In the genomic region with DNA sequence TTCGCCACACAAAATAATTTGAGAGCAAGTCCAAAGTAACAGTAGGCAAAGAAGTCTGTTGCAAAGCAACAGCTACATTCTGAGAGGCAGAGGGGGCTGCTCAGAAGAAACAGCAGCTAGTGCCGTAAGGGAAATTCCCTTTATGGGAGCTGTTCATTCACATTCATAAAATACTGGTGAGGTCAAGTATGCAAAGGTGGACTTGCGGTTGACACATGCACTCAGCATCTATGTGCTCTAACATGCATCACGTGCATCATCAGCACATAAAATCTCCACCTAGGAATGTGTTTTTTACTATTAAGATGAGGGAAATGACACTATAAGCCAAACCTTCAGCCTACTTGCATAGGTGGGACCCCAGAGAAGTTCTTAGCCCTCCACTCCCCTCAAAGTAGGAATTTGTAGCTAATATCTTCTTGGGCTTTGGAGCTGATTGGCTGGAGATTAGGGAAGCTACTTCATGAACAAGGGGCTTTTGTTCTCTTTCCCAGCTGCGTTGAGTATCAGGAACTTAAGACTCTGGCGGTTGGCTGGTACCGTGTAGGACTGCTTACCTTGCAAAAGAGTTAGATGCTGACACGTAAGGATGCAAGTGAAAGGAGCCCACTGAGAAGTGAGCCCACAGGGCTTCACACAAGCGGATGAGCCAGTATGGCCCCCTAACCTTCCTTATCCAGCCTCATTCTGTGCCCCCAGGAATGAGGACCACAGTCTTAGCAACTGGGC, we compare ENCODE assay signal across 18 cellular contexts. TPM values are rescaled to one million over a fixed set of nuclear protein-coding genes. Genes with fewer than 3 reads are reported as not detected.
A peak's percentile ranks its signal among the peaks of the same experiment; 100 is the strongest.
DNase-seq lines count a peak whose midpoint lies in the region; ATAC-seq and TF ChIP-seq lines count a peak whose summit lies in the region.
"Had no signal": no experiment of that assay in that cellular context is flagged by ENCODE, and none has a peak within 500 bp of the region (broad histone marks: within the 10 kb centered on the region; RNA-seq: fewer than 3 reads in every experiment).

No MANE protein-coding gene starts in this region.

- no peak overlapping the region for H2BK5ac ChIP-seq in trophoblast cell (ENCODE audit: low read depth, low read length, poor library complexity)

- no peak overlapping the region for H3K23ac ChIP-seq in trophoblast cell (ENCODE audit: low read length)

- intact Hi-C loops in colonic mucosa (cut with DNase I) (no loop called here), posterior vena cava (cut with DNase I) (no loop called here)

- no peak overlapping the region for H2BK12ac ChIP-seq in trophoblast cell (ENCODE audit: low read length)

- no peak overlapping the region for H3K18ac ChIP-seq in trophoblast cell (ENCODE audit: low read length)

- no peak overlapping the region for H3K9ac ChIP-seq in colonic mucosa (ENCODE audit: low read depth in 2 of 2, low read length in 2 of 2)
- no peak overlapping the region for H3K9ac ChIP-seq in trophoblast cell (ENCODE audit: low read length)

- no peaks in the 10 kb centered on the region for H3K4me1 ChIP-seq in colonic mucosa
- H3K4me1 ChIP-seq in trophoblast cell (ENCODE audit: control insufficient read depth in 1 of 2, insufficient read depth in 2 of 2, low read length in 2 of 2), result no peaks in the 10 kb centered on the region

- no peak overlapping the region for H3K27ac ChIP-seq in colonic mucosa
- H3K27ac ChIP-seq in trophoblast cell (ENCODE audit: low read depth, low read length), result no peak overlapping the region
- H3K27ac ChIP-seq: ascending aorta, WERI-Rb-1 had no signal

- H3K9me3 ChIP-seq in colonic mucosa (no peaks in the 10 kb centered on the region), trophoblast cell (ENCODE audit: insufficient read depth, low read depth, low read length) (no peaks in the 10 kb centered on the region)
- H3K9me3 ChIP-seq: ascending aorta had no signal

- DNase-seq in colonic mucosa (peak; percentile 12), trophoblast cell (peak; percentile 71 to 85), posterior vena cava (ENCODE audit: low spot score) (no peak), HK-2 (ENCODE audit: unreplicated experiment) (no peak)
- no peak for DNase-seq in effector CD4-positive, alpha-beta T cell
- DNase-seq: activated effector memory CD4-positive, alpha-beta T cell treated with Interleukin-2 at 50 U/mL for 16 hours; NCI-H2029 treated with DMSO at 0.1 percent for 48 hours; NCI-H748 treated with DMSO at 0.1 percent for 48 hours; stimulated activated CD4-positive, alpha-beta T cell treated with anti-CD3 and anti-CD28 coated beads, Interleukin-4, amount 100 ng/mL, for 24 hours; WERI-Rb-1 had no signal

- no peak overlapping the region for H4K8ac ChIP-seq in trophoblast cell (ENCODE audit: low read depth, low read length)

- TF ChIP-seq CTCF in colonic mucosa (IDR thresholded peaks at IDR 0.05), result no peak

- H3K79me2 ChIP-seq in trophoblast cell (ENCODE audit: control insufficient read depth, insufficient read depth, low read length, poor library complexity), result no peaks in the 10 kb centered on the region

- H2AK5ac ChIP-seq in trophoblast cell (ENCODE audit: low read length), result no peak overlapping the region

- H3K14ac ChIP-seq in trophoblast cell (ENCODE audit: low read length), result no peak overlapping the region

- H3K4me3 ChIP-seq in colonic mucosa (no peak overlapping the region), trophoblast cell (ENCODE audit: low read depth, low read length) (no peak overlapping the region)
- H3K4me3 ChIP-seq: ascending aorta had no signal

- ATAC-seq in GM18520 (IDR thresholded peaks at IDR 0.05; ENCODE audit: unreplicated experiment) (peak; percentile 72), HG02885 (IDR thresholded peaks at IDR 0.05; ENCODE audit: poor library complexity, unreplicated experiment) (peak; percentile 75), HG03571 (IDR thresholded peaks at IDR 0.05; ENCODE audit: unreplicated experiment) (no peak)

- no peak overlapping the region for H3K4ac ChIP-seq in trophoblast cell (ENCODE audit: low read depth, low read length)

- no peak overlapping the region for H2AFZ ChIP-seq in trophoblast cell (ENCODE audit: insufficient read depth, low read length, poor library complexity)

- no peak overlapping the region for H4K12ac ChIP-seq in trophoblast cell (ENCODE audit: low read depth, low read length)

- H3K27me3 ChIP-seq in colonic mucosa, result no peaks in the 10 kb centered on the region
- no peaks in the 10 kb centered on the region for H3K27me3 ChIP-seq in trophoblast cell (ENCODE audit: insufficient read depth, low read length)
- H3K27me3 ChIP-seq: ascending aorta had no signal

- H4K91ac ChIP-seq in trophoblast cell (ENCODE audit: low read depth, low read length), result no peak overlapping the region

- H2BK120ac ChIP-seq in trophoblast cell (ENCODE audit: insufficient read depth, low read length, poor library complexity), result no peak overlapping the region

- no peak overlapping the region for H3K4me2 ChIP-seq in trophoblast cell (ENCODE audit: low read length)

- no CpG with 5 or more reads among the region's 9 CpGs for WGBS in trophoblast cell (ENCODE audit: extremely low coverage, insufficient coverage, insufficient read length)

- H3K36me3 ChIP-seq in colonic mucosa (no peaks in the 10 kb centered on the region), trophoblast cell (ENCODE audit: control insufficient read depth in 1 of 2, insufficient read depth in 2 of 2, low read length in 2 of 2) (no peaks in the 10 kb centered on the region)
- H3K36me3 ChIP-seq: ascending aorta, WERI-Rb-1 had no signal

- no peaks in the 10 kb centered on the region for H3K79me1 ChIP-seq in trophoblast cell (ENCODE audit: low read length)

RNA-seq across cellular contexts. Expression of a gene that starts 12.4 kb away (rescaled TPM):
- total RNA-seq in colonic mucosa, result 100 to 1,000 TPM; 606 to 666 TPM
- polyA plus RNA-seq in trophoblast cell (2013), result 166 and 167 TPM in 2 replicates
- total RNA-seq in posterior vena cava, result 1,000 to 10,000 TPM; 1,234 to 1,451 TPM

RNA-seq across cellular contexts. Expression of a gene that starts 19.7 kb away (rescaled TPM):
- not detected for total RNA-seq in colonic mucosa
- polyA plus RNA-seq in trophoblast cell (2013), result not detected in 2 replicates
- total RNA-seq in posterior vena cava, result not detected
- total RNA-seq: activated CD8-positive, alpha-beta memory T cell treated with anti-CD3 and anti-CD28 coated beads for 36 hours; ascending aorta; dermis microvascular lymphatic vessel endothelial cell; neural crest cell; sciatic nerve had no signal

RNA-seq across cellular contexts. Expression of a gene that starts 57.1 kb away (rescaled TPM):
- total RNA-seq in colonic mucosa (not detected), posterior vena cava (not detected)
- not detected in 2 replicates for polyA plus RNA-seq in trophoblast cell (2013)
- total RNA-seq: activated CD8-positive, alpha-beta memory T cell treated with anti-CD3 and anti-CD28 coated beads for 36 hours; ascending aorta; dermis microvascular lymphatic vessel endothelial cell; neural crest cell; sciatic nerve had no signal

Comparison
In these comparisons a context has a peak if more than half of its experiments do, and no peak if none do; other contexts are left out.
1. DNase-seq: peak in colonic mucosa (single experiment) and trophoblast cell (2 of 2); none in posterior vena cava (single experiment), HK-2 (single experiment) and effector CD4-positive, alpha-beta T cell (single experiment).